ENCODE assay signal across 20 cellular contexts in genomic region chr2:217392930-217393584, GRCh38.
DNase-seq lines count a peak whose midpoint lies in the region; ATAC-seq, FAIRE-seq and TF ChIP-seq lines count a peak whose summit lies in the region.
"Had no signal": no experiment of that assay in that cellular context is flagged by ENCODE, and none has a peak within 500 bp of the region (broad histone marks: within the 10 kb centered on the region; RNA-seq: fewer than 3 reads in every experiment).

No MANE protein-coding gene starts in this region.

- H3K4me1 ChIP-seq in A549 (peaks cover 44% of the 10 kb centered on the region), heart right ventricle (peaks cover 3 to 37% (median 15%) of the 10 kb centered on the region in 9 donors)
- H3K4me1 ChIP-seq: lower lobe of right lung had no signal

- H3K4me3 ChIP-seq in A549: no peak overlapping the region
- H3K4me3 ChIP-seq in heart right ventricle: no peak overlapping the region
- H3K4me3 ChIP-seq: lower lobe of right lung had no signal

- CTCF ChIA-PET in A549 (lab: Yijun Ruan, JAX) (interaction anchor here (0.6 to 0.7 kb wide), 2 partner anchors 98 to 582 kb away, joined by 3 read pairs; no protein-coding TSS in a partner anchor), RWPE1 (lab: Yijun Ruan, JAX) (interaction anchor here (0.6 kb wide), 2 partner anchors 85 to 194 kb away, joined by 3 to 5 read pairs; no protein-coding TSS in a partner anchor)

- H3K9me3 ChIP-seq in A549: peaks cover 17% of the 10 kb centered on the region
- peaks cover 0 to 17% (median 0%) of the 10 kb centered on the region in 11 donors for H3K9me3 ChIP-seq in heart right ventricle
- H3K9me3 ChIP-seq: lower lobe of right lung had no signal

- TF ChIP-seq POLR2A in A549 (IDR thresholded peaks at IDR 0.05; ENCODE audit: low read length): no peak

- no peak for TF ChIP-seq RAD21 in A549 (conservative IDR thresholded peaks at IDR 0.05 in 1 of 2, IDR thresholded peaks at IDR 0.05 in 1 of 2)

- H3K27me3 ChIP-seq in heart right ventricle: no peaks in the 10 kb centered on the region

- 0 out of 3 replicates have a peak overlapping the region, but pooled peaks have one; percentile 11 for H3K4me2 ChIP-seq in A549

- no peak for FAIRE-seq in A549 (lab: Jason Lieb, UNC)

- no peak for TF ChIP-seq CTCF in A549 (IDR thresholded peaks at IDR 0.05)
- TF ChIP-seq CTCF in RWPE1 (conservative IDR thresholded peaks at IDR 0.05; ENCODE audit: low read depth): no peak
- TF ChIP-seq CTCF in heart right ventricle (IDR thresholded peaks at IDR 0.05): peak in 3 of 9 donors; percentile 18 to 25 (median 24)

- intact Hi-C loops in heart right ventricle (cut with DNase I) (loop anchor here in 1 of 10 donors (5.0 to 10.0 kb wide), 2 partner anchors 39 to 698 kb away; partner anchors contain the start of gene IGFBP5), sciatic nerve (cut with DNase I) (no loop called here)

- ATAC-seq in A549 (no peak), heart right ventricle (peak; percentile 6 to 78 (median 56)), sciatic nerve (peak; percentile 75), GM19328 (IDR thresholded peaks at IDR 0.05; ENCODE audit: unreplicated experiment) (no peak)
- ATAC-seq: CD8-positive, alpha-beta T cell; natural killer cell treated with Interleukin-12 subunit alpha and Interleukin-12 subunit beta and Interleukin-15 and Interleukin-18, amount 100 ng/mL, for 72 hours had no signal

- H3K27ac ChIP-seq in A549 (peak overlapping the region in 1 of 2 experiments; percentile 17; a peak in 4 of 6 replicates), RWPE1 (peak overlapping the region; percentile 69), heart right ventricle (peak overlapping the region in 8 of 10 donors; percentile 31 to 79 (median 68))
- H3K27ac ChIP-seq: lower lobe of right lung had no signal

- no peaks in the 10 kb centered on the region for H3K36me3 ChIP-seq in heart right ventricle
- H3K36me3 ChIP-seq: lower lobe of right lung had no signal

- DNase-seq in A549 (ENCODE audit: low read depth in 1 of 2, low spot score in 1 of 2) (no peak), RWPE1 (ENCODE audit: low spot score) (no peak), heart right ventricle (no peak), sciatic nerve (ENCODE audit: low spot score) (no peak), NCI-H2081 treated with DMSO at 0.1 percent for 48 hours (lab: John Stamatoyannopoulos, UW) (no peak), HUDEP-2 (lab: John Stamatoyannopoulos, UW; ENCODE audit: unreplicated experiment in 76 of 76) (no peak), hippocampal formation (lab: John Stamatoyannopoulos, UW) (no peak)
- DNase-seq: activated CD4-positive, alpha-beta T cell treated with anti-CD3 and anti-CD28 coated beads for 1 hour; activated CD8-positive, alpha-beta memory T cell treated with anti-CD3 and anti-CD28 coated beads, Interleukin-2, amount 50 U/mL, for 4 hours; activated naive CD4-positive, alpha-beta T cell treated with Interleukin-2 at 50 U/mL for 16 hours; CD8-positive, alpha-beta T cell; H7; lower lobe of right lung; MV-4-11; NK-92 treated with Interleukin-12 subunit alpha and Interleukin-12 subunit beta, amount 100 ng/mL, for 24 hours; retina; SHP77 treated with DMSO at 0.1 percent for 48 hours; stimulated activated CD4-positive, alpha-beta T cell treated with anti-CD3 and anti-CD28 coated beads, Interleukin-2, amount 100 ng/mL, for 48 hours had no signal

- TF ChIP-seq EP300 in A549 (IDR thresholded peaks at IDR 0.05): no peak

- POLR2A ChIA-PET in A549 (lab: Yijun Ruan, JAX) (no interaction called here), RWPE1 (lab: Yijun Ruan, JAX; ENCODE audit: low non-redundant PET) (no interaction called here)

- 85% methylated on average over 5 of the region's 5 CpGs for WGBS in A549 (ENCODE audit: missing lambda C conversion rate)
- WGBS in heart right ventricle, 2 donors: 35 to 54% methylated on average over 5 of the region's 5 CpGs

TF ChIP-seq in A549, 52 proteins besides CTCF, POLR2A, EP300 and RAD21:
- no peak for TF ChIP-seq KDM5A (IDR thresholded peaks at IDR 0.05)
- no peak for TF ChIP-seq GATA3 (IDR thresholded peaks at IDR 0.05; ENCODE audit: borderline replicate concordance)
- TF ChIP-seq JUNB (IDR thresholded peaks at IDR 0.05): no peak
- TF ChIP-seq NFE2L2 (conservative IDR thresholded peaks at IDR 0.05; ENCODE audit: low read length): no peak
- TF ChIP-seq, protein P1, sequence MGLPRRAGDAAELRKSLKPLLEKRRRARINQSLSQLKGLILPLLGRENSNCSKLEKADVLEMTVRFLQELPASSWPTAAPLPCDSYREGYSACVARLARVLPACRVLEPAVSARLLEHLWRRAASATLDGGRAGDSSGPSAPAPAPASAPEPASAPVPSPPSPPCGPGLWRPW (IDR thresholded peaks at IDR 0.05): no peak

Comparison
In these comparisons a context has a peak if more than half of its experiments do, and no peak if none do; other contexts are left out.
1. ATAC-seq: peak in heart right ventricle (8 of 8) and sciatic nerve (single experiment); none in A549 (0 of 2) and GM19328 (single experiment).